Comparison of ENCODE assay signal across 1 cellular context in the genomic region with DNA sequence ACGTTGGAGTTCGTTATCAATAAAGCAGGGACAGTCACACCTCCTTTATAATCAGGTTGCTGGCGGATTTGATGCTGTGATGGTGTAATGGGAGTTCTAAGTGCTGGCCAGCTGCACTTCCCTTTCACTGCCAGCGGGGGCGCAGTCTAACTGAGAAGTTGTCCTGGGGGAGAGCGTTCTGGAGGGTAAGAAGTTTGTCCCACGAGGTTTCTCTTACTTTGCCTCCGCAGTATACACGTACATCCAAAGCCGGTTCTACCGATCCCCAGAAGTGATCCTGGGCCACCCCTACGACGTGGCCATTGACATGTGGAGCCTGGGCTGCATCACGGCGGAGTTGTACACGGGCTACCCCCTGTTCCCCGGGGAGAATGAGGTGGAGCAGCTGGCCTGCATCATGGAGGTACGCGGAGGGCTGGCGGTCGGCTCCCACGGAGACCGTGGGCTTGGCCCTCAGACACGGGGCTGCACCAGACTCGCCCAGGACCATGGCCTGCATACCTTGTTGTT.
TF ChIP-seq lines count a peak whose summit lies in the region.

No MANE protein-coding gene starts in this region.

TF ChIP-seq in IMR-90, 13 proteins besides CTCF, POLR2A, EP300 and RAD21:
- TF ChIP-seq MAZ (IDR thresholded peaks at IDR 0.05; ENCODE audit: borderline replicate concordance, low read depth, low read length) (peak; percentile 72; the same call in 1 of the 2 replicates), MAFK (IDR thresholded peaks at IDR 0.05; ENCODE audit: low read depth, low read length) (no peak), RFX5 (IDR thresholded peaks at IDR 0.05; ENCODE audit: low read depth, low read length) (no peak), BHLHE40 (IDR thresholded peaks at IDR 0.05; ENCODE audit: low read depth, low read length) (no peak), RCOR1 (IDR thresholded peaks at IDR 0.05; ENCODE audit: insufficient replicate concordance, low read length) (no peak), CEBPB (IDR thresholded peaks at IDR 0.05; ENCODE audit: low read depth, low read length) (peak; percentile 11; the same call in 1 of the 2 replicates), NFE2L2 (IDR thresholded peaks at IDR 0.05; ENCODE audit: low read depth, low read length) (no peak), CHD1 (IDR thresholded peaks at IDR 0.05; ENCODE audit: low read depth, low read length) (no peak), SMC3 (IDR thresholded peaks at IDR 0.05; ENCODE audit: low read depth, low read length) (no peak; the same call in 1 of the 2 replicates), FOS (IDR thresholded peaks at IDR 0.05; ENCODE audit: low read depth, low read length) (no peak), MXI1 (IDR thresholded peaks at IDR 0.05; ENCODE audit: borderline replicate concordance, low read depth, low read length) (peak; percentile 80)
- TF ChIP-seq, protein P1, sequence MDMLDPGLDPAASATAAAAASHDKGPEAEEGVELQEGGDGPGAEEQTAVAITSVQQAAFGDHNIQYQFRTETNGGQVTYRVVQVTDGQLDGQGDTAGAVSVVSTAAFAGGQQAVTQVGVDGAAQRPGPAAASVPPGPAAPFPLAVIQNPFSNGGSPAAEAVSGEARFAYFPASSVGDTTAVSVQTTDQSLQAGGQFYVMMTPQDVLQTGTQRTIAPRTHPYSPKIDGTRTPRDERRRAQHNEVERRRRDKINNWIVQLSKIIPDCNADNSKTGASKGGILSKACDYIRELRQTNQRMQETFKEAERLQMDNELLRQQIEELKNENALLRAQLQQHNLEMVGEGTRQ (IDR thresholded peaks at IDR 0.05; ENCODE audit: low read depth, low read length) = no peak
- TF ChIP-seq, protein P2, sequence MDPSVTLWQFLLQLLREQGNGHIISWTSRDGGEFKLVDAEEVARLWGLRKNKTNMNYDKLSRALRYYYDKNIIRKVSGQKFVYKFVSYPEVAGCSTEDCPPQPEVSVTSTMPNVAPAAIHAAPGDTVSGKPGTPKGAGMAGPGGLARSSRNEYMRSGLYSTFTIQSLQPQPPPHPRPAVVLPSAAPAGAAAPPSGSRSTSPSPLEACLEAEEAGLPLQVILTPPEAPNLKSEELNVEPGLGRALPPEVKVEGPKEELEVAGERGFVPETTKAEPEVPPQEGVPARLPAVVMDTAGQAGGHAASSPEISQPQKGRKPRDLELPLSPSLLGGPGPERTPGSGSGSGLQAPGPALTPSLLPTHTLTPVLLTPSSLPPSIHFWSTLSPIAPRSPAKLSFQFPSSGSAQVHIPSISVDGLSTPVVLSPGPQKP (IDR thresholded peaks at IDR 0.05; ENCODE audit: borderline replicate concordance, low read depth, low read length) = no peak
